Comparison of ENCODE assay signal across 8 cellular contexts in the genomic region with DNA sequence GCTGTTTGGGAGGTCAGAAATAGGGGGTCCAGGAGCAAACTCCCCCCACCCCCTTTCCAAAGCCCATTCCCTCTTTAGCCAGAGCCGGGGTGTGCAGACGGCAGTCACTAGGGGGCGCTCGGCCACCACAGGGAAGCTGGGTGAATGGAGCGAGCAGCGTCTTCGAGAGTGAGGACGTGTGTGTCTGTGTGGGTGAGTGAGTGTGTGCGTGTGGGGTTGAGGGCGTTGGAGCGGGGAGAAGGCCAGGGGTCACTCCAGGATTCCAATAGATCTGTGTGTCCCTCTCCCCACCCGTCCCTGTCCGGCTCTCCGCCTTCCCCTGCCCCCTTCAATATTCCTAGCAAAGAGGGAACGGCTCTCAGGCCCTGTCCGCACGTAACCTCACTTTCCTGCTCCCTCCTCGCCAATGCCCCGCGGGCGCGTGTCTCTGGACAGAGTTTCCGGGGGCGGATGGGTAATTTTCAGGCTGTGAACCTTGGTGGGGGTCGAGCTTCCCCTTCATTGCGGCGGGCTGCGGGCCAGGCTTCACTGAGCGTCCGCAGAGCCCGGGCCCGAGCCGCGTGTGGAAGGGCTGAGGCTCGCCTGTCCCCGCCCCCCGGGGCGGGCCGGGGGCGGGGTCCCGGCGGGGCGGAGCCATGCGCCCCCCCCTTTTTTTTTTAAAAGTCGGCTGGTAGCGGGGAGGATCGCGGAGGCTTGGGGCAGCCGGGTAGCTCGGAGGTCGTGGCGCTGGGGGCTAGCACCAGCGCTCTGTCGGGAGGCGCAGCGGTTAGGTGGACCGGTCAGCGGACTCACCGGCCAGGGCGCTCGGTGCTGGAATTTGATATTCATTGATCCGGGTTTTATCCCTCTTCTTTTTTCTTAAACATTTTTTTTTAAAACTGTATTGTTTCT. TPM values are rescaled to one million over a fixed set of nuclear protein-coding genes. Genes with fewer than 3 reads are reported as not detected.
DNase-seq lines count a peak whose midpoint lies in the region; ATAC-seq and TF ChIP-seq lines count a peak whose summit lies in the region.

Gene VEGFA, plus strand, starts transcription at position 686 of the 891 bp plus-strand sequence.

- peak; percentile 98 for TF ChIP-seq CTCF in GM12873 (IDR thresholded peaks at IDR 0.05; ENCODE audit: insufficient read depth, low read depth, low read length, missing control alignments)
- TF ChIP-seq CTCF in adrenal gland (IDR thresholded peaks at IDR 0.05), result peak; percentile 98 to 100 (median 98)
- peak; percentile 94 to 99 (median 97) for TF ChIP-seq CTCF in heart right ventricle (IDR thresholded peaks at IDR 0.05)
- TF ChIP-seq CTCF in prostate gland (IDR thresholded peaks at IDR 0.05), result peak; percentile 93 to 99 (median 98)

- intact Hi-C loops in adrenal gland (cut with DNase I) (loop anchor here (2.0 to 5.0 kb wide), 5 partner anchors 68 to 308 kb away; no protein-coding TSS in a partner anchor), heart right ventricle (cut with DNase I) (loop anchor here (1.0 to 10.0 kb wide), 19 partner anchors 47 to 455 kb away; partner anchors contain the start of gene SLC29A1 (in 1 of the 10)), prostate gland (cut with DNase I) (loop anchor here (1.0 to 5.0 kb wide), 6 partner anchors 102 to 309 kb away; no protein-coding TSS in a partner anchor)

- ATAC-seq in HG02759 (IDR thresholded peaks at IDR 0.05; ENCODE audit: unreplicated experiment) (peak; percentile 56), heart right ventricle (peak; percentile 70 to 86 (median 80))

- TF ChIP-seq POLR2A in adrenal gland (IDR thresholded peaks at IDR 0.05), result peak; percentile 53 to 83
- peak; percentile 92 for TF ChIP-seq POLR2A in prostate gland (IDR thresholded peaks at IDR 0.05)

- H3K27me3 ChIP-seq in adrenal gland (no peaks in the 10 kb centered on the region), heart right ventricle (no peaks in the 10 kb centered on the region), prostate gland (replicated peaks; ENCODE audit: insufficient read depth) (no peaks in the 10 kb centered on the region)

- WGBS in adrenal gland, 4 donors, result 0 to 2% (median 1%) methylated on average over 37 to 62 of the region's 62 CpGs
- WGBS in heart right ventricle, 2 donors, result 0 to 1% methylated on average over 62 of the region's 62 CpGs
- WGBS in prostate gland, result under 1% methylated on average over 62 of the region's 62 CpGs
- WGBS in urinary bladder, result under 1% methylated on average over 62 of the region's 62 CpGs

- H3K4me1 ChIP-seq in adrenal gland (replicated peaks in 1 of 2), result peaks cover 26 to 29% of the 10 kb centered on the region in 2 donors
- H3K4me1 ChIP-seq in heart right ventricle, result peaks cover 3 to 45% (median 37%) of the 10 kb centered on the region in 9 donors
- peaks cover 12% of the 10 kb centered on the region for H3K4me1 ChIP-seq in prostate gland (replicated peaks)
- no peaks in the 10 kb centered on the region for H3K4me1 ChIP-seq in urinary bladder (ENCODE audit: insufficient read depth)

- peak; percentile 42 for DNase-seq in NCI-H1417 treated with DMSO at 0.1 percent for 48 hours (lab: John Stamatoyannopoulos, UW)
- peak; percentile 68 to 85 (median 83) for DNase-seq in T-helper 1 cell
- DNase-seq in adrenal gland, result peak; percentile 88 to 94 (median 93)
- peak; percentile 91 to 93 for DNase-seq in heart right ventricle
- peak; percentile 88 for DNase-seq in prostate gland (ENCODE audit: low spot score)

- H3K4me3 ChIP-seq in adrenal gland (peak within 1 kb of the TSS; percentile 43 to 97 (median 80)), heart right ventricle (peak within 1 kb of the TSS; percentile 85 to 98 (median 94)), prostate gland (peak within 1 kb of the TSS; percentile 77 to 83), urinary bladder (ENCODE audit: low read depth, low read length) (peak within 1 kb of the TSS; percentile 74)

- H3K36me3 ChIP-seq in adrenal gland (replicated peaks in 1 of 2) (no peaks in the 10 kb centered on the region), heart right ventricle (peaks cover 0 to 9% (median 0%) of the 10 kb centered on the region in 9 donors), prostate gland (no peaks in the 10 kb centered on the region), urinary bladder (ENCODE audit: insufficient read depth) (no peaks in the 10 kb centered on the region)

- H3K27ac ChIP-seq in adrenal gland (peak within 1 kb of the TSS; percentile 88 to 97 (median 94)), heart right ventricle (peak within 1 kb of the TSS; percentile 86 to 99 (median 95)), prostate gland (peak within 1 kb of the TSS; percentile 90 to 95), urinary bladder (ENCODE audit: low read depth) (peak within 1 kb of the TSS; percentile 93)

- H3K9me3 ChIP-seq in adrenal gland (replicated peaks in 1 of 3), result no peaks in the 10 kb centered on the region
- H3K9me3 ChIP-seq in heart right ventricle, result no peaks in the 10 kb centered on the region
- no peaks in the 10 kb centered on the region for H3K9me3 ChIP-seq in prostate gland

RNA-seq across cellular contexts. Expression of gene VEGFA, which starts in this region (rescaled TPM):
- total RNA-seq in adrenal gland (100 to 1,000 TPM in 3 of 8 donors, 10 to 100 TPM in 5; 31.5 to 343 (median 67.0) TPM), heart right ventricle (100 to 1,000 TPM; 163 to 456 (median 216) TPM), prostate gland (100 to 1,000 TPM; 127 to 335 TPM), urinary bladder (85.7 TPM)
- polyA plus RNA-seq in adrenal gland (100 to 1,000 TPM in 2 of 3 donors, 10 to 100 TPM in 1; 89.5 to 146 (median 129) TPM), heart right ventricle (100 to 1,000 TPM; 133 to 396 TPM), urinary bladder (63.8 TPM)

Comparison
In these comparisons a context has a peak if more than half of its experiments do, and no peak if none do; other contexts are left out.
1. Peak in every context shown above with its lines: DNase-seq, ATAC-seq, H3K4me3 ChIP-seq and H3K27ac ChIP-seq.
2. DNase-seq: peak in every context shown above with its lines; median percentile 93 in adrenal gland; 92 in heart right ventricle; 88 in prostate gland; 83 in T-helper 1 cell; 42 in NCI-H1417 treated with DMSO at 0.1 percent for 48 hours.